In the genomic region with DNA sequence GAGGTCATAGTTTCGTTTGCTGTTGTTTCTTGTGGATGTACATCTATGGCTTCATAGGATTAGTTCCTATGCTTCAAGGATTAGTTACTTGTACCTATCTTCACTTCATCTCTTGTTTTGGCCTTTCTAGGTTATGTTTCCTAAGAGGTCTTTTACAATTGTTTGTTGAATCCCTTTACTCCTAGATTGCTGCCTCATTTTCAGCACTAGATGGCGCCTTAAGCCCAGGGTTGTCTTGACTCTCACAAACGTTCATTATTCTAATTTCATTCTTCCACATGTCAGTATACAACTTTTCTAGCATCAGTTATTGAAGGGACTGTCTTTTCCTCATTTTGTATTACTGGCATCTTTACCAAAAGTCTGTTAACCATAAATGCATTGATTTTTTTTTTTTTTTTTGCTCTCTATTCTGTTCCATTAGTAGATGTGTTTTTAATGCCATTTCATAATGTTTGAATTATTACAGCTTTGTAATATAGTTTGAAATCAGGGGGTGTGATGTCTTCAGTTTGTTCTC, we compare ENCODE assay signal across 1 cellular context.
TF ChIP-seq lines count a peak whose summit lies in the region.

No MANE protein-coding gene starts in this region.

TF ChIP-seq in K562, 482 proteins besides CTCF, POLR2A, EP300 and RAD21 (continued from another document):
- TF ChIP-seq, protein P1, sequence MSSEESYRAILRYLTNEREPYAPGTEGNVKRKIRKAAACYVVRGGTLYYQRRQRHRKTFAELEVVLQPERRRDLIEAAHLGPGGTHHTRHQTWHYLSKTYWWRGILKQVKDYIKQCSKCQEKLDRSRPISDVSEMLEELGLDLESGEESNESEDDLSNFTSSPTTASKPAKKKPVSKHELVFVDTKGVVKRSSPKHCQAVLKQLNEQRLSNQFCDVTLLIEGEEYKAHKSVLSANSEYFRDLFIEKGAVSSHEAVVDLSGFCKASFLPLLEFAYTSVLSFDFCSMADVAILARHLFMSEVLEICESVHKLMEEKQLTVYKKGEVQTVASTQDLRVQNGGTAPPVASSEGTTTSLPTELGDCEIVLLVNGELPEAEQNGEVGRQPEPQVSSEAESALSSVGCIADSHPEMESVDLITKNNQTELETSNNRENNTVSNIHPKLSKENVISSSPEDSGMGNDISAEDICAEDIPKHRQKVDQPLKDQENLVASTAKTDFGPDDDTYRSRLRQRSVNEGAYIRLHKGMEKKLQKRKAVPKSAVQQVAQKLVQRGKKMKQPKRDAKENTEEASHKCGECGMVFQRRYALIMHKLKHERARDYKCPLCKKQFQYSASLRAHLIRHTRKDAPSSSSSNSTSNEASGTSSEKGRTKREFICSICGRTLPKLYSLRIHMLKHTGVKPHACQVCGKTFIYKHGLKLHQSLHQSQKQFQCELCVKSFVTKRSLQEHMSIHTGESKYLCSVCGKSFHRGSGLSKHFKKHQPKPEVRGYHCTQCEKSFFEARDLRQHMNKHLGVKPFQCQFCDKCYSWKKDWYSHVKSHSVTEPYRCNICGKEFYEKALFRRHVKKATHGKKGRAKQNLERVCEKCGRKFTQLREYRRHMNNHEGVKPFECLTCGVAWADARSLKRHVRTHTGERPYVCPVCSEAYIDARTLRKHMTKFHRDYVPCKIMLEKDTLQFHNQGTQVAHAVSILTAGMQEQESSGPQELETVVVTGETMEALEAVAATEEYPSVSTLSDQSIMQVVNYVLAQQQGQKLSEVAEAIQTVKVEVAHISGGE (CRISPR knock-in tag; IDR thresholded peaks at IDR 0.05): peak in 1 of 3 experiments; percentile 75; a peak in 2 of 6 replicates
- TF ChIP-seq MTA1 (IDR thresholded peaks at IDR 0.05; ENCODE audit: borderline replicate concordance): no peak
- peak; percentile 64; the same call in 1 of the 2 replicates for TF ChIP-seq CC2D1A (IDR thresholded peaks at IDR 0.05)
- TF ChIP-seq, protein P2, sequence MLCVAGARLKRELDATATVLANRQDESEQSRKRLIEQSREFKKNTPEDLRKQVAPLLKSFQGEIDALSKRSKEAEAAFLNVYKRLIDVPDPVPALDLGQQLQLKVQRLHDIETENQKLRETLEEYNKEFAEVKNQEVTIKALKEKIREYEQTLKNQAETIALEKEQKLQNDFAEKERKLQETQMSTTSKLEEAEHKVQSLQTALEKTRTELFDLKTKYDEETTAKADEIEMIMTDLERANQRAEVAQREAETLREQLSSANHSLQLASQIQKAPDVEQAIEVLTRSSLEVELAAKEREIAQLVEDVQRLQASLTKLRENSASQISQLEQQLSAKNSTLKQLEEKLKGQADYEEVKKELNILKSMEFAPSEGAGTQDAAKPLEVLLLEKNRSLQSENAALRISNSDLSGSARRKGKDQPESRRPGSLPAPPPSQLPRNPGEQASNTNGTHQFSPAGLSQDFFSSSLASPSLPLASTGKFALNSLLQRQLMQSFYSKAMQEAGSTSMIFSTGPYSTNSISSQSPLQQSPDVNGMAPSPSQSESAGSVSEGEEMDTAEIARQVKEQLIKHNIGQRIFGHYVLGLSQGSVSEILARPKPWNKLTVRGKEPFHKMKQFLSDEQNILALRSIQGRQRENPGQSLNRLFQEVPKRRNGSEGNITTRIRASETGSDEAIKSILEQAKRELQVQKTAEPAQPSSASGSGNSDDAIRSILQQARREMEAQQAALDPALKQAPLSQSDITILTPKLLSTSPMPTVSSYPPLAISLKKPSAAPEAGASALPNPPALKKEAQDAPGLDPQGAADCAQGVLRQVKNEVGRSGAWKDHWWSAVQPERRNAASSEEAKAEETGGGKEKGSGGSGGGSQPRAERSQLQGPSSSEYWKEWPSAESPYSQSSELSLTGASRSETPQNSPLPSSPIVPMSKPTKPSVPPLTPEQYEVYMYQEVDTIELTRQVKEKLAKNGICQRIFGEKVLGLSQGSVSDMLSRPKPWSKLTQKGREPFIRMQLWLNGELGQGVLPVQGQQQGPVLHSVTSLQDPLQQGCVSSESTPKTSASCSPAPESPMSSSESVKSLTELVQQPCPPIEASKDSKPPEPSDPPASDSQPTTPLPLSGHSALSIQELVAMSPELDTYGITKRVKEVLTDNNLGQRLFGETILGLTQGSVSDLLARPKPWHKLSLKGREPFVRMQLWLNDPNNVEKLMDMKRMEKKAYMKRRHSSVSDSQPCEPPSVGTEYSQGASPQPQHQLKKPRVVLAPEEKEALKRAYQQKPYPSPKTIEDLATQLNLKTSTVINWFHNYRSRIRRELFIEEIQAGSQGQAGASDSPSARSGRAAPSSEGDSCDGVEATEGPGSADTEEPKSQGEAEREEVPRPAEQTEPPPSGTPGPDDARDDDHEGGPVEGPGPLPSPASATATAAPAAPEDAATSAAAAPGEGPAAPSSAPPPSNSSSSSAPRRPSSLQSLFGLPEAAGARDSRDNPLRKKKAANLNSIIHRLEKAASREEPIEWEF (CRISPR knock-in tag; IDR thresholded peaks at IDR 0.05): peak; percentile 47; the same call in 1 of the 2 replicates
- TF ChIP-seq, protein P3, sequence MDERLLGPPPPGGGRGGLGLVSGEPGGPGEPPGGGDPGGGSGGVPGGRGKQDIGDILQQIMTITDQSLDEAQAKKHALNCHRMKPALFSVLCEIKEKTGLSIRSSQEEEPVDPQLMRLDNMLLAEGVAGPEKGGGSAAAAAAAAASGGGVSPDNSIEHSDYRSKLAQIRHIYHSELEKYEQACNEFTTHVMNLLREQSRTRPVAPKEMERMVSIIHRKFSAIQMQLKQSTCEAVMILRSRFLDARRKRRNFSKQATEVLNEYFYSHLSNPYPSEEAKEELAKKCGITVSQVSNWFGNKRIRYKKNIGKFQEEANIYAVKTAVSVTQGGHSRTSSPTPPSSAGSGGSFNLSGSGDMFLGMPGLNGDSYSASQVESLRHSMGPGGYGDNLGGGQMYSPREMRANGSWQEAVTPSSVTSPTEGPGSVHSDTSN (CRISPR knock-in tag; IDR thresholded peaks at IDR 0.05; ENCODE audit: low read depth): no peak
- TF ChIP-seq, protein P3 (tag; conservative IDR thresholded peaks at IDR 0.05; ENCODE audit: low read depth): 0 out of 2 replicates have a peak, but pooled peaks have one; percentile 5
- no peak for TF ChIP-seq ZEB2 (IDR thresholded peaks at IDR 0.05)
- TF ChIP-seq, protein P4, sequence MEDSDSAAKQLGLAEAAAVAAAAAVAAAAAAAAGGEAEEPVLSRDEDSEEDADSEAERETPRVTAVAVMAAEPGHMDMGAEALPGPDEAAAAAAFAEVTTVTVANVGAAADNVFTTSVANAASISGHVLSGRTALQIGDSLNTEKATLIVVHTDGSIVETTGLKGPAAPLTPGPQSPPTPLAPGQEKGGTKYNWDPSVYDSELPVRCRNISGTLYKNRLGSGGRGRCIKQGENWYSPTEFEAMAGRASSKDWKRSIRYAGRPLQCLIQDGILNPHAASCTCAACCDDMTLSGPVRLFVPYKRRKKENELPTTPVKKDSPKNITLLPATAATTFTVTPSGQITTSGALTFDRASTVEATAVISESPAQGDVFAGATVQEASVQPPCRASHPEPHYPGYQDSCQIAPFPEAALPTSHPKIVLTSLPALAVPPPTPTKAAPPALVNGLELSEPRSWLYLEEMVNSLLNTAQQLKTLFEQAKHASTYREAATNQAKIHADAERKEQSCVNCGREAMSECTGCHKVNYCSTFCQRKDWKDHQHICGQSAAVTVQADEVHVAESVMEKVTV (CRISPR knock-in tag; IDR thresholded peaks at IDR 0.05): peak; percentile 80
- peak; percentile 95 for TF ChIP-seq EWSR1 (IDR thresholded peaks at IDR 0.05; ENCODE audit: borderline replicate concordance, low read depth, partially characterized antibody)
- peak; percentile 85 for TF ChIP-seq SMC3 (conservative IDR thresholded peaks at IDR 0.05; ENCODE audit: insufficient read depth, low read depth, low read length)
